ENCODE assay signal across 17 cellular contexts in the genomic region with DNA sequence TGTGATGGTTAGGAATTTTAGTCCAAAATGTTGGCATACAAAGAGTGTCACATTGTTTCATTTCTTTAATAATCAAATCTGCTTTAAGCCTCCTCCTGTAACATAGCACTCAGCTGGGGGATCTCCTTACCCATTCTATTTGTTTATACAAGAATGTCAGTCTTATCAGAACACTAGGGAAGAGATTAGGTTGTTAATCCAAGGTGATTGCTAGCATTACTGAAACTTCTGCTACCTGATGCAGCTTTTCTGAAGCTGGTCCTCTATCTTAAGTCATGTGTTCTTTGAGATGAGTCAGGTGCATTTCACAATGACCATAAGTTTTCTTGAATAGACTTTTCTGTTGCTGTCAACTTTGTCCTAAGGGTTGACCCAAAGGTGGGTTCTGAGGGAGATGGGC.
A peak's percentile ranks its signal among the peaks of the same experiment; 100 is the strongest.
DNase-seq lines count a peak whose midpoint lies in the region; ATAC-seq and TF ChIP-seq lines count a peak whose summit lies in the region.
"Had no signal": no experiment of that assay in that cellular context is flagged by ENCODE, and none has a peak within 500 bp of the region (broad histone marks: within the 10 kb centered on the region; RNA-seq: fewer than 3 reads in every experiment).

No MANE protein-coding gene starts in this region.

- BruUV-seq in MCF 10A (replicated peaks; lab: Mats Ljungman, UMichigan): no TSS peak

- H3K4me3 ChIP-seq in breast epithelium (no peak overlapping the region), choroid plexus epithelial cell (ENCODE audit: low read depth, low read length) (no peak overlapping the region)
- H3K4me3 ChIP-seq: BLaER1 treated with 17β-estradiol and CSF1 and Interleukin-3, amounts not matched to agents 10 nM and 100 nM had no signal

- H3K36me3 ChIP-seq in breast epithelium: no peaks in the 10 kb centered on the region
- H3K36me3 ChIP-seq: BLaER1 treated with 17β-estradiol and CSF1 and Interleukin-3, amounts not matched to agents 10 nM and 100 nM had no signal

- H3K4me3 Mint-ChIP-seq in MCF 10A (ENCODE audit: unreplicated experiment): no peak overlapping the region
- H3K4me3 Mint-ChIP-seq: B cell; CD8-positive, alpha-beta T cell; HFFc6 had no signal

- no peaks in the 10 kb centered on the region for H3K4me1 ChIP-seq in breast epithelium
- H3K4me1 ChIP-seq: BLaER1 treated with 17β-estradiol and CSF1 and Interleukin-3, amounts not matched to agents 10 nM and 100 nM had no signal

- H3K9me3 Mint-ChIP-seq in MCF 10A (ENCODE audit: unreplicated experiment): no peaks in the 10 kb centered on the region
- H3K9me3 Mint-ChIP-seq: CD8-positive, alpha-beta T cell; HFFc6 had no signal

- DNase-seq in MCF 10A (ENCODE audit: unreplicated experiment) (peak; percentile 13), breast epithelium (ENCODE audit: low spot score in 2 of 2) (no peak), choroid plexus epithelial cell (ENCODE audit: low read depth) (peak; percentile 5), iris pigment epithelial cell (ENCODE audit: low read depth) (peak; percentile 18)
- DNase-seq: Calu3; CD8-positive, alpha-beta T cell; DND-41; EL; GOT3; H7; HFFc6 had no signal

- no peak overlapping the region for H3K27ac Mint-ChIP-seq in MCF 10A (ENCODE audit: low read depth, unreplicated experiment)
- H3K27ac Mint-ChIP-seq: B cell; CD8-positive, alpha-beta T cell; HFFc6 had no signal

- CTCF ChIA-PET in MCF 10A (lab: Yijun Ruan, JAX): no interaction called here

- H3K36me3 Mint-ChIP-seq in MCF 10A (ENCODE audit: insufficient read depth, unreplicated experiment): no peaks in the 10 kb centered on the region
- H3K36me3 Mint-ChIP-seq: CD8-positive, alpha-beta T cell had no signal

- intact Hi-C loops in MCF 10A (cut with micrococcal nuclease) (no loop called here), breast epithelium (cut with DNase I; ENCODE audit: low total_unique reads) (no loop called here)

- H3K27me3 Mint-ChIP-seq in MCF 10A (ENCODE audit: insufficient read depth, unreplicated experiment): peaks cover 12% of the 10 kb centered on the region

- TF ChIP-seq CTCF in MCF 10A (IDR thresholded peaks at IDR 0.05; ENCODE audit: unreplicated experiment) (no peak), breast epithelium (IDR thresholded peaks at IDR 0.05) (no peak), choroid plexus epithelial cell (conservative IDR thresholded peaks at IDR 0.05; ENCODE audit: low read depth, low read length) (no peak)

- H3K4me1 Mint-ChIP-seq in MCF 10A (ENCODE audit: insufficient read depth, unreplicated experiment): no peaks in the 10 kb centered on the region
- H3K4me1 Mint-ChIP-seq: B cell had no signal

- H3K27me3 ChIP-seq in breast epithelium: no peaks in the 10 kb centered on the region
- H3K27me3 ChIP-seq: BLaER1 treated with 17β-estradiol and CSF1 and Interleukin-3, amounts not matched to agents 10 nM and 100 nM had no signal

- no peaks in the 10 kb centered on the region for H3K9me3 ChIP-seq in breast epithelium

- ATAC-seq in GM21526 (IDR thresholded peaks at IDR 0.05; ENCODE audit: low FRiP score, unreplicated experiment) (no peak), GM21619 (IDR thresholded peaks at IDR 0.05; ENCODE audit: unreplicated experiment) (no peak)
- ATAC-seq: CD8-positive, alpha-beta T cell; HCT116 had no signal

- POLR2A ChIA-PET in MCF 10A (lab: Yijun Ruan, JAX): interaction anchor here (2.9 kb wide), 1 partner anchor 25 kb away, joined by 8 read pairs; no protein-coding TSS in a partner anchor

- no peak for TF ChIP-seq POLR2A in breast epithelium (IDR thresholded peaks at IDR 0.05)

- H3K27ac ChIP-seq in breast epithelium: no peak overlapping the region
- H3K27ac ChIP-seq: BLaER1 treated with 17β-estradiol and CSF1 and Interleukin-3, amounts not matched to agents 10 nM and 100 nM; HL-60 had no signal

Comparison
In these comparisons a context has a peak if more than half of its experiments do, and no peak if none do; other contexts are left out.
1. DNase-seq: peak in MCF 10A (single experiment), choroid plexus epithelial cell (single experiment) and iris pigment epithelial cell (single experiment); none in breast epithelium (0 of 2).